8 cellular contexts compared by ENCODE assay signal in genomic region chr1:203627819-203628184, GRCh38. TPM values are rescaled to one million over a fixed set of nuclear protein-coding genes. Genes with fewer than 3 reads are reported as not detected.
DNase-seq lines count a peak whose midpoint lies in the region; ATAC-seq and TF ChIP-seq lines count a peak whose summit lies in the region.

No MANE protein-coding gene starts in this region.

- H3K27me3 Mint-ChIP-seq in activated naive CD4-positive, alpha-beta T cell treated with anti-CD3 and anti-CD28 coated beads, Interleukin-2, amount 10 ng/mL, durations not matched to agents 7 days and 5 days: no peaks in the 10 kb centered on the region

- peak overlapping the region; percentile 79; the same call in 1 of the 2 replicates for H3K4me2 ChIP-seq in KMS-11

- no peak overlapping the region for H3K27ac ChIP-seq in KMS-11
- peak overlapping the region; percentile 63 to 97 (median 89) for H3K27ac ChIP-seq in heart right ventricle
- peak overlapping the region; percentile 80 for H3K27ac ChIP-seq in psoas muscle

- no peaks in the 10 kb centered on the region for H3K79me2 ChIP-seq in KMS-11 (ENCODE audit: insufficient read depth, low read depth)

- H3K36me3 Mint-ChIP-seq in activated naive CD4-positive, alpha-beta T cell treated with anti-CD3 and anti-CD28 coated beads, Interleukin-2, amount 10 ng/mL, durations not matched to agents 7 days and 5 days: peaks cover 31% of the 10 kb centered on the region

- H4K20me1 ChIP-seq in KMS-11 (ENCODE audit: insufficient read depth): no peaks in the 10 kb centered on the region

- H3K27ac Mint-ChIP-seq in activated naive CD4-positive, alpha-beta T cell treated with anti-CD3 and anti-CD28 coated beads, Interleukin-2, amount 10 ng/mL, durations not matched to agents 7 days and 5 days: peak overlapping the region; percentile 95

- peak; percentile 15 for DNase-seq in COLO668 (lab: John Stamatoyannopoulos, UW; ENCODE audit: unreplicated experiment)
- DNase-seq in activated naive CD4-positive, alpha-beta T cell treated with anti-CD3 and anti-CD28 coated beads, Interleukin-2, amount 10 ng/mL, durations not matched to agents 7 days and 5 days: peak; percentile 46
- DNase-seq in heart right ventricle: peak in 1 of 2 donors; percentile 25
- DNase-seq in psoas muscle: no peak
- DNase-seq in germinal center (ENCODE audit: low spot score): no peak
- DNase-seq in SHP77 treated with DMSO at 0.1 percent for 48 hours (lab: John Stamatoyannopoulos, UW): no peak

- ATAC-seq in heart right ventricle (peak in 6 of 8 donors; percentile 2 to 32 (median 22)), psoas muscle (peak in 3 of 4 donors; percentile 27 to 45 (median 38)), HG03108 (IDR thresholded peaks at IDR 0.05; ENCODE audit: unreplicated experiment) (no peak)

- 0% methylated on average over 9 of the region's 9 CpGs for WGBS in heart right ventricle, 2 donors
- 2 to 7% (median 3%) methylated on average over 9 of the region's 9 CpGs for WGBS in psoas muscle, 3 donors

- no peak for TF ChIP-seq CTCF in KMS-11 (conservative IDR thresholded peaks at IDR 0.05; ENCODE audit: low read depth, low read length)
- no peak for TF ChIP-seq CTCF in heart right ventricle (IDR thresholded peaks at IDR 0.05)
- TF ChIP-seq CTCF in psoas muscle (IDR thresholded peaks at IDR 0.05): no peak

- peak overlapping the region; percentile 96 for H3K4me3 Mint-ChIP-seq in activated naive CD4-positive, alpha-beta T cell treated with anti-CD3 and anti-CD28 coated beads, Interleukin-2, amount 10 ng/mL, durations not matched to agents 7 days and 5 days

- peaks cover 31% of the 10 kb centered on the region for H3K4me1 ChIP-seq in KMS-11 (ENCODE audit: low read depth, poor library complexity, severe bottlenecking)
- peaks cover 17 to 71% (median 49%) of the 10 kb centered on the region in 9 donors for H3K4me1 ChIP-seq in heart right ventricle
- H3K4me1 ChIP-seq in psoas muscle: peaks cover 29% of the 10 kb centered on the region

- intact Hi-C loops in heart right ventricle (cut with DNase I) (loop anchor here in 9 of 10 donors (2.0 to 10.0 kb wide), 15 partner anchors 44 to 293 kb away; partner anchors contain the start of genes ZBED6 (in 2 of the 9) and ZC3H11A (in 2 of the 9)), psoas muscle (cut with DNase I) (loop anchor here (5.0 kb wide), 3 partner anchors 34 to 121 kb away; no protein-coding TSS in a partner anchor)

- H3K4me3 ChIP-seq in KMS-11 (IDR thresholded peaks at IDR 0.05; ENCODE audit: insufficient read depth, low read depth, low read length) (no peak overlapping the region), heart right ventricle (peak overlapping the region; percentile 64 to 88 (median 80)), psoas muscle (peak overlapping the region; percentile 86)

- H3K27me3 ChIP-seq in KMS-11 (ENCODE audit: insufficient read depth, low read depth): no peaks in the 10 kb centered on the region
- no peaks in the 10 kb centered on the region for H3K27me3 ChIP-seq in heart right ventricle
- H3K27me3 ChIP-seq in psoas muscle (ENCODE audit: insufficient read depth in 3 of 3, low read length in 2 of 3): peaks cover 0 to 2% (median 0%) of the 10 kb centered on the region in 3 donors

- no peak overlapping the region for H2AFZ ChIP-seq in KMS-11 (ENCODE audit: low read depth)

- H3K9ac ChIP-seq in KMS-11: no peak overlapping the region

- CTCF ChIA-PET in activated naive CD4-positive, alpha-beta T cell treated with anti-CD3 and anti-CD28 coated beads, Interleukin-2, amount 10 ng/mL, durations not matched to agents 7 days and 5 days (lab: Charles Lee): interaction anchor here (0.5 to 4.8 kb wide), 12 partner anchors 20 to 359 kb away, joined by 3 to 80 read pairs (median 4); no protein-coding TSS in a partner anchor

- H3K9me3 ChIP-seq in heart right ventricle (no peaks in the 10 kb centered on the region), psoas muscle (no peaks in the 10 kb centered on the region)

- H3K36me3 ChIP-seq in KMS-11 (ENCODE audit: insufficient read depth) (no peaks in the 10 kb centered on the region), heart right ventricle (peaks cover 0 to 12% (median 0%) of the 10 kb centered on the region in 9 donors), psoas muscle (ENCODE audit: insufficient read depth in 1 of 2, low read depth in 1 of 2) (peaks cover 0 to 2% of the 10 kb centered on the region in 2 donors)

- no peaks in the 10 kb centered on the region for H3K9me3 Mint-ChIP-seq in activated naive CD4-positive, alpha-beta T cell treated with anti-CD3 and anti-CD28 coated beads, Interleukin-2, amount 10 ng/mL, durations not matched to agents 7 days and 5 days

- peaks cover 62% of the 10 kb centered on the region for H3K4me1 Mint-ChIP-seq in activated naive CD4-positive, alpha-beta T cell treated with anti-CD3 and anti-CD28 coated beads, Interleukin-2, amount 10 ng/mL, durations not matched to agents 7 days and 5 days

RNA-seq across cellular contexts. Expression of gene ATP2B4, which starts 1.2 kb away (rescaled TPM):
- 100 to 1,000 TPM in 8 of 10 donors, 10 to 100 TPM in 2; 85.2 to 224 (median 125) TPM for total RNA-seq in heart right ventricle
- polyA plus RNA-seq in heart right ventricle: 10 to 100 TPM; 64.2 to 85.6 TPM
- total RNA-seq in psoas muscle: 10 to 100 TPM; 18.6 to 29.6 (median 27.9) TPM
- polyA plus RNA-seq in psoas muscle: 10 to 100 TPM; 12.2 to 26.6 (median 15.6) TPM

Comparison
In these comparisons a context has a peak if more than half of its experiments do, and no peak if none do; other contexts are left out.
1. DNase-seq: peak in COLO668 (single experiment) and activated naive CD4-positive, alpha-beta T cell treated with anti-CD3 and anti-CD28 coated beads, Interleukin-2, amount 10 ng/mL, durations not matched to agents 7 days and 5 days (single experiment); none in psoas muscle (0 of 2), germinal center (single experiment) and SHP77 treated with DMSO at 0.1 percent for 48 hours (single experiment).